Comparison of ENCODE assay signal across 9 cellular contexts in the genomic region with DNA sequence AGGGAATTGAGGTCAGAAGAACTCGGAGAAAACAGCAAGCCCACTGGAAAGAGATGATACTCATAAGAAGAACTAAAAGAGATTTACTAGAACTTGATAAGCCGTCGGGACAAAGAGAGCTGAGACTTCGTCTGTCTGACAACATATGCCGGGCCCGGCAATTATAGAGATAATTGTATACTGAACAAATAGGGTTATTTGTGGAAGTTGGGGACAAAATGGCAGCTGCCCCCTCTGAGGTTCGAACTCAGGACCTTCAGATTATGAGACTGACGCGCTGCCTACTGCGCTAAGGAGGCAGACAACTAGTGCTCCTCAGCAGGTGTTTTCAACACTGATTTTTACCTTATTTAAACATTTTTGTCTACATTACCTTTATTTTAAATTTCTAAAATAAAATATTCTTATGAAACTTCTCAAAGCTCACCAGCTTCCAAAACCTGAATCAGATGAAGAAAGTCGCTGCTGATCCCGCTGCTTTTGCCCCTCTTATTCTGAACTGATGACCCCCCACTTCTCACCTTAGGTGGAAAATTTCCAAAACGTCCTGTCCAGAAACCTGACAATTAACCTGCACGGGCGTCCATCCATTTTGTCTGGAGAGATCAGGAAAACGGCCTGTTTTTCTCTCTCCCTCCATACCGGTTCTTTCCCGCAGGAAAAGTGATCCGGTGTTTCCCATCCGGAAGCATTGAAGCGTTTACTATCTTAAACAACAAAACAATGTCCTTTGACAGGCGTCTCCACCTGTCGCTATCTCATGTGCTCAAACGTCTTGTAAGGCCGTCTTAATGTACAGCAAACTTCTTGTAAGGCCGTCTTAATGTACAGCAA. TPM values are rescaled to one million over a fixed set of nuclear protein-coding genes. Genes with fewer than 3 reads are reported as not detected.
DNase-seq lines count a peak whose midpoint lies in the region; ATAC-seq and TF ChIP-seq lines count a peak whose summit lies in the region.
"Had no signal": no experiment of that assay in that cellular context is flagged by ENCODE, and none has a peak within 500 bp of the region (broad histone marks: within the 10 kb centered on the region; RNA-seq: fewer than 3 reads in every experiment).

No MANE protein-coding gene starts in this region.

- no peaks in the 10 kb centered on the region for H3K9me2 ChIP-seq in neural cell (ENCODE audit: insufficient read depth, low read length)

- peak overlapping the region; percentile 75 for H3K9ac ChIP-seq in OCI-LY3 (ENCODE audit: low read length)
- H3K9ac ChIP-seq in neural cell (ENCODE audit: low read length): no peak overlapping the region

- no peak for TF ChIP-seq RAD21 in neural cell (conservative IDR thresholded peaks at IDR 0.05)

- H3K4me1 Mint-ChIP-seq in type B pancreatic cell (ENCODE audit: unreplicated experiment): peaks cover 6% of the 10 kb centered on the region

- no peaks in the 10 kb centered on the region for H3K9me3 Mint-ChIP-seq in type B pancreatic cell

- ATAC-seq in HG03520 (IDR thresholded peaks at IDR 0.05; ENCODE audit: unreplicated experiment): peak; percentile 56
- no peak for ATAC-seq in GM19463 (IDR thresholded peaks at IDR 0.05; ENCODE audit: unreplicated experiment)

- no peak overlapping the region for H3K27ac ChIP-seq in OCI-LY3 (ENCODE audit: low read length)
- H3K27ac ChIP-seq in neural cell (ENCODE audit: low read length): no peak overlapping the region
- H3K27ac ChIP-seq: epithelial cell of prostate had no signal

- H3K9me3 ChIP-seq in OCI-LY3 (ENCODE audit: insufficient read depth, low read length): no peaks in the 10 kb centered on the region
- no peaks in the 10 kb centered on the region for H3K9me3 ChIP-seq in neural cell (ENCODE audit: low read length)

- H4K20me1 ChIP-seq in OCI-LY3 (ENCODE audit: insufficient read depth, low read length): no peaks in the 10 kb centered on the region
- H4K20me1 ChIP-seq in neural cell (ENCODE audit: insufficient read depth): no peaks in the 10 kb centered on the region

- no peaks in the 10 kb centered on the region for H3K36me3 Mint-ChIP-seq in type B pancreatic cell

- peak overlapping the region; percentile 94 for H2AFZ ChIP-seq in OCI-LY3 (ENCODE audit: low read depth, low read length)
- no peak overlapping the region for H2AFZ ChIP-seq in neural cell (ENCODE audit: low read depth, low read length)

- TF ChIP-seq CTCF in GM10266 (IDR thresholded peaks at IDR 0.05; ENCODE audit: control insufficient read depth, insufficient read depth, low read depth, missing control alignments) (no peak), OCI-LY3 (IDR thresholded peaks at IDR 0.05; ENCODE audit: low read depth, low read length) (no peak), neural cell (IDR thresholded peaks at IDR 0.05; ENCODE audit: poor library complexity, severe bottlenecking) (no peak), type B pancreatic cell (conservative IDR thresholded peaks at IDR 0.05) (no peak)

- H3K4me2 ChIP-seq in OCI-LY3 (ENCODE audit: low read length): peak overlapping the region; percentile 88
- H3K4me2 ChIP-seq in neural cell (ENCODE audit: low read length): peak overlapping the region; percentile 41

- peaks cover 3% of the 10 kb centered on the region for H3K27me3 Mint-ChIP-seq in type B pancreatic cell

- H3K27ac Mint-ChIP-seq in type B pancreatic cell: peak overlapping the region; percentile 90

- H3K4me3 ChIP-seq in OCI-LY3 (ENCODE audit: low read length): peak overlapping the region; percentile 83
- peak overlapping the region; percentile 61 for H3K4me3 ChIP-seq in neural cell (ENCODE audit: low read length)

- H3K4me3 Mint-ChIP-seq in type B pancreatic cell: peak overlapping the region; percentile 93

- DNase-seq in GM10266 (ENCODE audit: extremely low spot score) (peak; percentile 79), activated T-cell treated with anti-CD3 and anti-CD28 coated beads for 24 hours (ENCODE audit: low read depth) (peak; percentile 64), fibroblast of gingiva (ENCODE audit: low read depth) (peak; percentile 61), type B pancreatic cell (ENCODE audit: extremely low spot score, unreplicated experiment) (no peak)

- H3K36me3 ChIP-seq in OCI-LY3 (replicated peaks; ENCODE audit: low read depth, low read length): no peaks in the 10 kb centered on the region
- H3K36me3 ChIP-seq in neural cell (ENCODE audit: insufficient read depth, low read length): no peaks in the 10 kb centered on the region

- H3K27me3 ChIP-seq in OCI-LY3 (ENCODE audit: low read depth, low read length): no peaks in the 10 kb centered on the region
- H3K27me3 ChIP-seq in neural cell (ENCODE audit: insufficient read depth, low read depth, low read length): peaks cover 6% of the 10 kb centered on the region

- no peak for TF ChIP-seq EP300 in neural cell (conservative IDR thresholded peaks at IDR 0.05; ENCODE audit: poor library complexity, severe bottlenecking)

- H3K4me1 ChIP-seq in OCI-LY3 (ENCODE audit: low read length): peaks cover 9% of the 10 kb centered on the region

- H3F3A ChIP-seq in neural cell (ENCODE audit: insufficient read depth, low read length, poor library complexity, severe bottlenecking): no peaks in the 10 kb centered on the region

- no peaks in the 10 kb centered on the region for H3K79me2 ChIP-seq in OCI-LY3 (ENCODE audit: low read length)
- no peaks in the 10 kb centered on the region for H3K79me2 ChIP-seq in neural cell (replicated peaks; ENCODE audit: insufficient read depth, low read length)

TF ChIP-seq in neural cell, 6 proteins besides CTCF, POLR2A, EP300 and RAD21:
- TF ChIP-seq REST (IDR thresholded peaks at IDR 0.05; ENCODE audit: borderline replicate concordance) (no peak), SMC3 (conservative IDR thresholded peaks at IDR 0.05; ENCODE audit: poor library complexity) (no peak), MXI1 (conservative IDR thresholded peaks at IDR 0.05; ENCODE audit: poor library complexity, severe bottlenecking) (no peak), POLR2AphosphoS5 (IDR thresholded peaks at IDR 0.05) (no peak)

RNA-seq across cellular contexts. Expression of gene TRIM27, which starts 29.5 kb away (rescaled TPM):
- polyA plus RNA-seq in neural cell: 75.0 and 79.7 TPM in 2 replicates
- 82.0 and 86.0 TPM in 2 replicates for polyA minus RNA-seq in neural cell
- 49.2 and 78.0 TPM in 2 replicates for total RNA-seq in type B pancreatic cell (ENCODE audit: low replicate concordance)

RNA-seq across cellular contexts. Expression of gene ZNF311, which starts 51.9 kb away (rescaled TPM):
- polyA plus RNA-seq in neural cell: 4.6 and 4.7 TPM in 2 replicates
- polyA minus RNA-seq in neural cell: 2.7 and 3.0 TPM in 2 replicates
- total RNA-seq in type B pancreatic cell (ENCODE audit: low replicate concordance): 0.68 and 2.2 TPM in 2 replicates
